In genomic region chr14:105421723-105422615, GRCh38 we compare ENCODE assay signal across 9 cellular contexts. TPM values are rescaled to one million over a fixed set of nuclear protein-coding genes. Genes with fewer than 3 reads are reported as not detected.
DNase-seq lines count a peak whose midpoint lies in the region; ATAC-seq lines count a peak whose summit lies in the region.
"Had no signal": no experiment of that assay in that cellular context is flagged by ENCODE, and none has a peak within 500 bp of the region (broad histone marks: within the 10 kb centered on the region; RNA-seq: fewer than 3 reads in every experiment).

No MANE protein-coding gene starts in this region.

- no peak for DNase-seq in activated naive CD4-positive, alpha-beta T cell treated with anti-CD3 and anti-CD28 coated beads for 36 hours
- DNase-seq in activated naive CD4-positive, alpha-beta T cell (lab: John Stamatoyannopoulos, UW): no peak
- DNase-seq in activated naive CD8-positive, alpha-beta T cell treated with anti-CD3 and anti-CD28 coated beads for 36 hours: peak; percentile 28
- peak in 1 of 3 donors; percentile 37 for DNase-seq in immature natural killer cell
- no peak for DNase-seq in NCI-H446 (lab: John Stamatoyannopoulos, UW)
- no peak for DNase-seq in NCI-H748 (lab: John Stamatoyannopoulos, UW; ENCODE audit: unreplicated experiment)
- DNase-seq: stimulated activated naive CD4-positive, alpha-beta T cell had no signal

- peak overlapping the region; percentile 89 for H3K4me3 ChIP-seq in thymus (ENCODE audit: low read length)

- 45% methylated on average over 32 of the region's 32 CpGs for WGBS in thymus

- peaks cover 32% of the 10 kb centered on the region for H3K4me1 Mint-ChIP-seq in activated naive CD4-positive, alpha-beta T cell treated with anti-CD3 and anti-CD28 coated beads for 36 hours (ENCODE audit: low read depth)
- peaks cover 22% of the 10 kb centered on the region for H3K4me1 Mint-ChIP-seq in activated naive CD8-positive, alpha-beta T cell treated with anti-CD3 and anti-CD28 coated beads for 36 hours
- peaks cover 36% of the 10 kb centered on the region in 2 donors for H3K4me1 Mint-ChIP-seq in immature natural killer cell

- CTCF ChIA-PET in activated naive CD4-positive, alpha-beta T cell treated with anti-CD3 and anti-CD28 coated beads for 36 hours (lab: Charles Lee): interaction anchor here (0.9 kb wide), 1 partner anchor 68 kb away, joined by 3 read pairs; no protein-coding TSS in a partner anchor

- peak overlapping the region; percentile 55 for H3K27ac ChIP-seq in thymus (ENCODE audit: low read depth)

- H3K9me3 Mint-ChIP-seq in activated naive CD4-positive, alpha-beta T cell treated with anti-CD3 and anti-CD28 coated beads for 36 hours: no peaks in the 10 kb centered on the region
- no peaks in the 10 kb centered on the region for H3K9me3 Mint-ChIP-seq in activated naive CD8-positive, alpha-beta T cell treated with anti-CD3 and anti-CD28 coated beads for 36 hours
- no peaks in the 10 kb centered on the region for H3K9me3 Mint-ChIP-seq in immature natural killer cell

- intact Hi-C loops in activated naive CD4-positive, alpha-beta T cell treated with anti-CD3 and anti-CD28 coated beads for 36 hours (cut with micrococcal nuclease): loop anchor here (2.0 kb wide), 1 partner anchor 51 kb away; no protein-coding TSS in a partner anchor

- peak overlapping the region; percentile 50 for H3K27ac Mint-ChIP-seq in activated naive CD4-positive, alpha-beta T cell treated with anti-CD3 and anti-CD28 coated beads for 36 hours
- peak overlapping the region; percentile 92 for H3K27ac Mint-ChIP-seq in activated naive CD8-positive, alpha-beta T cell treated with anti-CD3 and anti-CD28 coated beads for 36 hours
- H3K27ac Mint-ChIP-seq in immature natural killer cell: peak overlapping the region; percentile 63 to 81 (median 78)

- H3K4me1 ChIP-seq in thymus (ENCODE audit: control insufficient read depth, insufficient read depth, low read length): peaks cover 33% of the 10 kb centered on the region

- ATAC-seq in GM21717 (IDR thresholded peaks at IDR 0.05; ENCODE audit: unreplicated experiment): no peak

- peak overlapping the region; percentile 86 for H3K4me3 Mint-ChIP-seq in activated naive CD4-positive, alpha-beta T cell treated with anti-CD3 and anti-CD28 coated beads for 36 hours
- H3K4me3 Mint-ChIP-seq in activated naive CD8-positive, alpha-beta T cell treated with anti-CD3 and anti-CD28 coated beads for 36 hours: peak overlapping the region; percentile 94
- H3K4me3 Mint-ChIP-seq in immature natural killer cell: peak overlapping the region; percentile 54 to 85 (median 80)

- H3K36me3 Mint-ChIP-seq in activated naive CD4-positive, alpha-beta T cell treated with anti-CD3 and anti-CD28 coated beads for 36 hours (ENCODE audit: low read depth): peaks cover 23% of the 10 kb centered on the region
- H3K36me3 Mint-ChIP-seq in activated naive CD8-positive, alpha-beta T cell treated with anti-CD3 and anti-CD28 coated beads for 36 hours: peaks cover 45% of the 10 kb centered on the region
- peaks cover 0 to 1% (median 0%) of the 10 kb centered on the region in 3 donors for H3K36me3 Mint-ChIP-seq in immature natural killer cell

- H3K9me3 ChIP-seq in thymus (ENCODE audit: control insufficient read depth): peaks cover 3% of the 10 kb centered on the region

- H3K27me3 ChIP-seq in thymus (ENCODE audit: control insufficient read depth, insufficient read depth): no peaks in the 10 kb centered on the region

- H3K27me3 Mint-ChIP-seq in activated naive CD4-positive, alpha-beta T cell treated with anti-CD3 and anti-CD28 coated beads for 36 hours (ENCODE audit: low read depth): no peaks in the 10 kb centered on the region
- H3K27me3 Mint-ChIP-seq in activated naive CD8-positive, alpha-beta T cell treated with anti-CD3 and anti-CD28 coated beads for 36 hours: no peaks in the 10 kb centered on the region
- H3K27me3 Mint-ChIP-seq in immature natural killer cell (ENCODE audit: low read depth in 3 of 3): peaks cover 3 to 5% (median 5%) of the 10 kb centered on the region in 3 donors

- peaks cover 24% of the 10 kb centered on the region for H3K36me3 ChIP-seq in thymus (ENCODE audit: control insufficient read depth, insufficient read depth)

RNA-seq across cellular contexts. Expression of gene MTA1, which starts 2.3 kb away (rescaled TPM):
- total RNA-seq in activated naive CD4-positive, alpha-beta T cell treated with anti-CD3 and anti-CD28 coated beads for 36 hours: 100 to 1,000 TPM; 106 to 115 TPM
- 100 to 1,000 TPM; 148 to 149 TPM for total RNA-seq in activated naive CD8-positive, alpha-beta T cell treated with anti-CD3 and anti-CD28 coated beads for 36 hours
- polyA plus RNA-seq in immature natural killer cell: 1 to 10 TPM in 2 of 3 donors, under 1 TPM in 1; 0.82 to 3.0 (median 2.8) TPM
- 80.8 TPM for polyA plus RNA-seq in thymus

RNA-seq across cellular contexts. Expression of gene TEX22, which starts 23.6 kb away (rescaled TPM):
- 1 to 10 TPM; 2.0 to 2.6 TPM for total RNA-seq in activated naive CD4-positive, alpha-beta T cell treated with anti-CD3 and anti-CD28 coated beads for 36 hours
- 1 to 10 TPM in 1 of 2 experiments, under 1 TPM in 1; 0.56 to 2.1 TPM for total RNA-seq in activated naive CD8-positive, alpha-beta T cell treated with anti-CD3 and anti-CD28 coated beads for 36 hours
- 1 to 10 TPM in 1 of 3 donors, under 1 TPM in 2; 0.52 to 1.0 (median 0.79) TPM for polyA plus RNA-seq in immature natural killer cell
- polyA plus RNA-seq in thymus: 1.2 TPM

RNA-seq across cellular contexts. Expression of gene CRIP2, which starts 52.7 kb away (rescaled TPM):
- not detected for total RNA-seq in activated naive CD4-positive, alpha-beta T cell treated with anti-CD3 and anti-CD28 coated beads for 36 hours
- under 1 TPM; 0.16 to 0.41 TPM for total RNA-seq in activated naive CD8-positive, alpha-beta T cell treated with anti-CD3 and anti-CD28 coated beads for 36 hours
- polyA plus RNA-seq in immature natural killer cell (10 to 100 TPM in 2 of 3 donors, 1 to 10 TPM in 1; 5.7 to 30.2 (median 18.1) TPM), thymus (89.7 TPM)
